In the genomic region with DNA sequence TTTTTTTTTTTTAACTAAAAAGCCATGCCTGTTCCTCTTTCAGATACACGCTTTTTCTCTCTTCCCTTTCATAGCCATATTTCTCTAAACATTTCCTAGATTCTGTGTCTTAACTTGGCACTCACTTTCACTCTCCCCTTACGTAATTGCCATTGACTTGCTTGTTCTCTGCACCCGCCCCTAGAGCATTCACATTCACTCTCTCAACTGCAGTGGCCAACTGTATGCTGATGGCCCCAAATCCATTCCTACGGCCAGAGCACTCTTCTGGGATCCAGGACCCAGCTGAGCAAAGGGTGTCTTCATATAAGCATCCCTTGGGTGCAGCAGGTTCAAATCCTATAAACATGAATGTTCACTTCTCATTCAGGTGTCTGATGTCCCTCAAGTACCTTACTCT, we compare ENCODE assay signal across 15 cellular contexts.
"Had no signal": no experiment of that assay in that cellular context is flagged by ENCODE, and none has a peak within 500 bp of the region (broad histone marks: within the 10 kb centered on the region; RNA-seq: fewer than 3 reads in every experiment).

No MANE protein-coding gene starts in this region.

- H3K27ac Mint-ChIP-seq: activated CD8-positive, alpha-beta memory T cell treated with anti-CD3 and anti-CD28 coated beads, Interleukin-2, amount 10 ng/mL, durations not matched to agents 7 days and 5 days; endodermal cell had no signal

- H3K9me3 Mint-ChIP-seq: endodermal cell; naive B cell; T-helper 1 cell treated with Interleukin-12 subunit alpha and Interleukin-12 subunit beta and Interleukin-4 antibody, amounts not matched to agents 30 μg/mL and 1 μg/mL, for 36 hours had no signal

- H3K4me1 ChIP-seq: lower lobe of right lung, right atrium auricular region, transverse colon had no signal

- H3K9me3 ChIP-seq: lower lobe of right lung, right atrium auricular region, transverse colon had no signal

- H3K27me3 Mint-ChIP-seq: activated CD8-positive, alpha-beta memory T cell treated with anti-CD3 and anti-CD28 coated beads, Interleukin-2, amount 10 ng/mL, durations not matched to agents 7 days and 5 days; naive B cell had no signal

- H3K27me3 ChIP-seq: right atrium auricular region, transverse colon had no signal

- FAIRE-seq: TTC549 had no signal

- H3K4me1 Mint-ChIP-seq: activated CD8-positive, alpha-beta memory T cell treated with anti-CD3 and anti-CD28 coated beads, Interleukin-2, amount 10 ng/mL, durations not matched to agents 7 days and 5 days; naive B cell had no signal

- H3K4me3 ChIP-seq: lower lobe of right lung, right atrium auricular region, smooth muscle cell, transverse colon had no signal

- H3K4me3 Mint-ChIP-seq: activated CD8-positive, alpha-beta memory T cell treated with anti-CD3 and anti-CD28 coated beads, Interleukin-2, amount 10 ng/mL, durations not matched to agents 7 days and 5 days; endodermal cell; naive B cell; T-helper 1 cell treated with Interleukin-12 subunit alpha and Interleukin-12 subunit beta and Interleukin-4 antibody, amounts not matched to agents 30 μg/mL and 1 μg/mL, for 36 hours had no signal

- ATAC-seq: activated CD8-positive, alpha-beta memory T cell treated with anti-CD3 and anti-CD28 coated beads, Interleukin-2, amount 10 ng/mL, durations not matched to agents 7 days and 5 days; lower lobe of right lung had no signal

- DNase-seq: activated CD4-positive, CD25-positive, alpha-beta regulatory T cell; activated CD8-positive, alpha-beta memory T cell treated with anti-CD3 and anti-CD28 coated beads, Interleukin-2, amount 10 ng/mL, durations not matched to agents 7 days and 5 days; activated naive CD4-positive, alpha-beta T cell; caudate nucleus; dermis blood vessel endothelial cell; endodermal cell; hypothalamus; lower lobe of right lung; midbrain; naive B cell; transverse colon had no signal
